ENCODE assay signal across 1 cellular context in genomic region chr11:131584694-131585592, GRCh38.
TF ChIP-seq lines count a peak whose summit lies in the region.

No MANE protein-coding gene starts in this region.

TF ChIP-seq in K562, 482 proteins besides CTCF, POLR2A, EP300 and RAD21 (continued from another document):
- TF ChIP-seq SNIP1 (IDR thresholded peaks at IDR 0.05; ENCODE audit: low read depth) (no peak), PURB (CRISPR knock-in tag; IDR thresholded peaks at IDR 0.05; ENCODE audit: low read depth) (no peak), NFRKB (IDR thresholded peaks at IDR 0.05; ENCODE audit: low read depth) (no peak), RBM15 (IDR thresholded peaks at IDR 0.05; ENCODE audit: insufficient read depth, low read length) (no peak), ILF3 (IDR thresholded peaks at IDR 0.05; ENCODE audit: borderline replicate concordance) (no peak), FOXO4 (CRISPR knock-in tag; IDR thresholded peaks at IDR 0.05) (no peak), PRPF4 (IDR thresholded peaks at IDR 0.05; ENCODE audit: insufficient read depth, low read depth, low read length, poor library complexity, severe bottlenecking) (no peak), ZEB2 (IDR thresholded peaks at IDR 0.05) (no peak), RBM17 (IDR thresholded peaks at IDR 0.05; ENCODE audit: borderline replicate concordance, low read depth, low read length) (no peak)
